Comparison of ENCODE assay signal across 9 cellular contexts in the genomic region with DNA sequence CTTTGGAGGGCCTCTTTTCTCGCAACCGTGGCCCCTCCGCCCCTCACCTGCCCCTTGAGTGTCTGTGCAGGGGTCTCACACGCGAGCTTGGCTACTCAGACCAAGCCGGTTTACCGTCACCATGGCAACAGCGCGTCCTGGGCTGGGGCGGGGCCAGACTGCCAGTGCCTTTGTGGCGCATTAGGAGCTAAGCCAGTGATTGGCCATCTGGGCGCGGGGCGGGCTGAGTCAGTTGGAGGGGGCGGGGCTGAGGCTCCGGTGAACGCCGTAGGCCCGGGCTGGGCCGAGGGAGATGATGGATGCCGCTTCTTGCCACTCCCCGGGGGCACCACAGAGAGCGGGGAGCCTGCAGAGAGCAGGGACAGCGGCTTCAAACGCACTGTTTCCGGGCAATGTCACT. TPM values are rescaled to one million over a fixed set of nuclear protein-coding genes. Genes with fewer than 3 reads are reported as not detected.
DNase-seq lines count a peak whose midpoint lies in the region; ATAC-seq, FAIRE-seq and TF ChIP-seq lines count a peak whose summit lies in the region.
"Had no signal": no experiment of that assay in that cellular context is flagged by ENCODE, and none has a peak within 500 bp of the region (broad histone marks: within the 10 kb centered on the region; RNA-seq: fewer than 3 reads in every experiment).

No MANE protein-coding gene starts in this region.

- H3K79me2 ChIP-seq in HepG2 (ENCODE audit: insufficient read depth, low read length), result no peaks in the 10 kb centered on the region

- in situ Hi-C loops in HepG2 (cut with HindIII; ENCODE audit: extremely low pct_ligation_motif_present, low pct_unique_long_range_greater_than_20kb), result no loop called here

- H3K4me3 ChIP-seq in right lobe of liver (no peak overlapping the region), HepG2 (replicated peaks in 1 of 3; ENCODE audit: insufficient read depth in 1 of 3, low read depth in 2 of 3, low read length in 3 of 3) (no peak overlapping the region), fibroblast of mammary gland (ENCODE audit: control insufficient read depth, low read depth, low read length) (peak overlapping the region; percentile 17)
- H3K4me3 ChIP-seq: BLaER1 treated with 17β-estradiol and CSF1 and Interleukin-3, amounts not matched to agents 10 nM and 100 nM had no signal

- intact Hi-C loops in right lobe of liver (cut with DNase I), result no loop called here
- intact Hi-C loops in HepG2 (cut with micrococcal nuclease; ENCODE audit: unreplicated experiment), result no loop called here

- no peaks in the 10 kb centered on the region for H4K20me1 ChIP-seq in HepG2 (ENCODE audit: insufficient read depth, low read length)
- H4K20me1 ChIP-seq: BLaER1 treated with 17β-estradiol and CSF1 and Interleukin-3, amounts not matched to agents 10 nM and 100 nM had no signal

- no peak overlapping the region for H3K27ac ChIP-seq in right lobe of liver
- no peak overlapping the region for H3K27ac ChIP-seq in HepG2 (ENCODE audit: extremely low read length, insufficient read depth, low read length)
- H3K27ac ChIP-seq: BLaER1 treated with 17β-estradiol and CSF1 and Interleukin-3, amounts not matched to agents 10 nM and 100 nM had no signal

- TF ChIP-seq POLR2A in right lobe of liver (IDR thresholded peaks at IDR 0.05) (no peak), HepG2 (IDR thresholded peaks at IDR 0.05; ENCODE audit: insufficient read depth in 1 of 2, low read depth in 2 of 2, low read length in 2 of 2) (no peak)

- no peak overlapping the region for H3K4me2 ChIP-seq in HepG2 (ENCODE audit: low read depth, low read length)
- H3K4me2 ChIP-seq: BLaER1 treated with 17β-estradiol and CSF1 and Interleukin-3, amounts not matched to agents 10 nM and 100 nM had no signal

- TF ChIP-seq EP300 in HepG2 (IDR thresholded peaks at IDR 0.05; ENCODE audit: low read depth in 2 of 2, low read length in 2 of 2) (no peak), HepG2 (CRISPR knock-in tag; IDR thresholded peaks at IDR 0.05; ENCODE audit: borderline replicate concordance) (no peak)

- WGBS in right lobe of liver (ENCODE audit: insufficient coverage, low coverage, low lambda C conversion rate, missing lambda C conversion rate), result 12% methylated on average over 6 of the region's 26 CpGs
- WGBS in HepG2 (ENCODE audit: low lambda C conversion rate), result 79% methylated on average over 20 of the region's 26 CpGs

- peak; percentile 69 to 78 (median 78) for DNase-seq in right lobe of liver
- no peak for DNase-seq in HepG2 (ENCODE audit: low spot score)
- DNase-seq in NCI-H526 (lab: John Stamatoyannopoulos, UW), result peak; percentile 1 to 42
- DNase-seq in activated gamma-delta T cell (lab: John Stamatoyannopoulos, UW), result peak; percentile 48
- peak; percentile 71 for DNase-seq in fibroblast of mammary gland (ENCODE audit: low read depth)
- peak; percentile 9 for DNase-seq in myocyte (ENCODE audit: low read depth)
- peak; percentile 50 to 67 for DNase-seq in stimulated activated CD8-positive, alpha-beta memory T cell treated with anti-CD3 and anti-CD28 coated beads, Interleukin-2, amount 100 ng/mL, for 1 hour (ENCODE audit: low read depth in 2 of 2)
- no peak for DNase-seq in NCI-H128 (lab: John Stamatoyannopoulos, UW; ENCODE audit: unreplicated experiment)

- H2AFZ ChIP-seq in HepG2 (ENCODE audit: low read length), result no peak overlapping the region

- peak; percentile 73 to 88 (median 80) for ATAC-seq in right lobe of liver
- ATAC-seq in HepG2, result no peak

- no peak overlapping the region for H3K9ac ChIP-seq in HepG2 (ENCODE audit: insufficient read depth, low read depth, low read length)
- H3K9ac ChIP-seq: BLaER1 treated with 17β-estradiol and CSF1 and Interleukin-3, amounts not matched to agents 10 nM and 100 nM had no signal

- no TSS peak for BruUV-seq in HepG2 (replicated peaks; lab: Mats Ljungman, UMichigan)

- TF ChIP-seq RAD21 in HepG2 (CRISPR knock-in tag; IDR thresholded peaks at IDR 0.05), result no peak

- POLR2A ChIA-PET in HepG2 (lab: Yijun Ruan, JAX), result no interaction called here

- no peak for FAIRE-seq in HepG2 (lab: Jason Lieb, UNC)

- H3K27me3 ChIP-seq in right lobe of liver (no peaks in the 10 kb centered on the region), HepG2 (ENCODE audit: control insufficient read depth in 1 of 2, insufficient read depth in 2 of 2, low read length in 2 of 2) (peaks cover 0 to 20% of the 10 kb centered on the region in 2 experiments; a peak in 1 of 5 replicates)
- H3K27me3 ChIP-seq: BLaER1 treated with 17β-estradiol and CSF1 and Interleukin-3, amounts not matched to agents 10 nM and 100 nM had no signal

- H3K36me3 ChIP-seq in right lobe of liver (no peaks in the 10 kb centered on the region), HepG2 (replicated peaks in 1 of 2; ENCODE audit: control insufficient read depth in 1 of 2, insufficient read depth in 2 of 2, low read length in 2 of 2) (no peaks in the 10 kb centered on the region)
- H3K36me3 ChIP-seq: BLaER1 treated with 17β-estradiol and CSF1 and Interleukin-3, amounts not matched to agents 10 nM and 100 nM had no signal

- CTCF ChIA-PET in HepG2 (lab: Yijun Ruan, JAX; ENCODE audit: low intra/inter-chr PET ratio, low total read pairs), result no interaction called here

- no peaks in the 10 kb centered on the region for H3K4me1 ChIP-seq in right lobe of liver
- H3K4me1 ChIP-seq in HepG2 (ENCODE audit: insufficient read depth, low read length), result peaks cover 19% of the 10 kb centered on the region
- H3K4me1 ChIP-seq: BLaER1 treated with 17β-estradiol and CSF1 and Interleukin-3, amounts not matched to agents 10 nM and 100 nM had no signal

- TF ChIP-seq CTCF in right lobe of liver (IDR thresholded peaks at IDR 0.05) (no peak), HepG2 (CRISPR knock-in tag; IDR thresholded peaks at IDR 0.05) (no peak), fibroblast of mammary gland (conservative IDR thresholded peaks at IDR 0.05; ENCODE audit: control insufficient read depth, insufficient read depth, low read depth, low read length) (no peak)

- no peaks in the 10 kb centered on the region for H3K9me3 ChIP-seq in right lobe of liver
- H3K9me3 ChIP-seq in HepG2 (ENCODE audit: low read length), result no peaks in the 10 kb centered on the region

TF ChIP-seq in HepG2, 621 proteins besides CTCF, POLR2A, EP300 and RAD21 (continues in another document):
- no peak for TF ChIP-seq NCOA5 (CRISPR knock-in tag; IDR thresholded peaks at IDR 0.05)
- no peak for TF ChIP-seq ZNF235 (CRISPR knock-in tag; IDR thresholded peaks at IDR 0.05; ENCODE audit: borderline replicate concordance)
- no peak for TF ChIP-seq KDM2A (CRISPR knock-in tag; IDR thresholded peaks at IDR 0.05; ENCODE audit: borderline replicate concordance, low read depth)

RNA-seq across cellular contexts. Expression of gene FXYD4, which starts 48.7 kb away (rescaled TPM):
- total RNA-seq in right lobe of liver (not detected), HepG2 (2016; rRNA removed; fragmentation: Illumina TruSeq; extraction: Trizol) (not detected in 2 replicates), myocyte (1.8 and 6.1 TPM in 2 replicates)
- total RNA-seq in HepG2 (2016; cell fraction: cytosol; rRNA removed; fragmentation: Illumina TruSeq; extraction: Trizol; ENCODE audit: low read depth), result not detected in 2 replicates
- not detected in 2 replicates for total RNA-seq in HepG2 (2016; cell fraction: insoluble cytoplasmic fraction; rRNA removed; fragmentation: Illumina TruSeq; extraction: Trizol)
- total RNA-seq in HepG2 (2016; cell fraction: membrane; rRNA removed; fragmentation: Illumina TruSeq; extraction: Trizol), result not detected in 2 replicates
- total RNA-seq in HepG2 (2016; cell fraction: nucleus; rRNA removed; fragmentation: Illumina TruSeq; extraction: Trizol), result not detected in 2 replicates
- not detected in 2 replicates for polyA plus RNA-seq in HepG2 (2011; rRNA removed)
- not detected in 2 replicates for polyA plus RNA-seq in HepG2 (2011; cell fraction: cytosol; rRNA removed)
- polyA plus RNA-seq in HepG2 (2011; cell fraction: nucleus; rRNA removed), result not detected in 2 replicates
- not detected in 2 replicates for polyA plus RNA-seq in HepG2 (2012)
- not detected in 2 replicates for polyA plus RNA-seq in HepG2 (2016; cell fraction: cytosol; fragmentation: Illumina TruSeq; extraction: Trizol; ENCODE audit: low read depth)
- not detected in 2 replicates for polyA plus RNA-seq in HepG2 (2016; cell fraction: insoluble cytoplasmic fraction; fragmentation: Illumina TruSeq; extraction: Trizol; ENCODE audit: low read depth)
- not detected in 2 replicates for polyA plus RNA-seq in HepG2 (2016; cell fraction: membrane; fragmentation: Illumina TruSeq; extraction: Trizol; ENCODE audit: low read depth)
- not detected in 2 replicates for polyA plus RNA-seq in HepG2 (2016; cell fraction: nucleus; fragmentation: Illumina TruSeq; extraction: Trizol; ENCODE audit: insufficient read depth, low read depth)
- 0.21 TPM in 1 of 2 replicates, not detected in the other for polyA minus RNA-seq in HepG2 (2011; rRNA and poly(A)+ RNA removed; ENCODE audit: low replicate concordance)
- polyA minus RNA-seq in HepG2 (2011; cell fraction: cytosol; rRNA and poly(A)+ RNA removed), result not detected in 2 replicates
- not detected in 2 replicates for polyA minus RNA-seq in HepG2 (2011; cell fraction: nucleus; rRNA and poly(A)+ RNA removed)
- 2.9 TPM for polyA plus RNA-seq in myocyte (2012)

RNA-seq across cellular contexts. Expression of gene RASGEF1A, which starts 55.9 kb away (rescaled TPM):
- under 1 TPM; 0.05 to 0.30 (median 0.12) TPM for total RNA-seq in right lobe of liver
- 0.20 and 0.39 TPM in 2 replicates for total RNA-seq in HepG2 (2016; rRNA removed; fragmentation: Illumina TruSeq; extraction: Trizol)
- 0.61 TPM in 1 of 2 replicates, not detected in the other for total RNA-seq in HepG2 (2016; cell fraction: cytosol; rRNA removed; fragmentation: Illumina TruSeq; extraction: Trizol; ENCODE audit: low read depth)
- total RNA-seq in HepG2 (2016; cell fraction: insoluble cytoplasmic fraction; rRNA removed; fragmentation: Illumina TruSeq; extraction: Trizol), result 0.11 and 0.51 TPM in 2 replicates
- total RNA-seq in HepG2 (2016; cell fraction: membrane; rRNA removed; fragmentation: Illumina TruSeq; extraction: Trizol), result 0.28 and 0.45 TPM in 2 replicates
- 0.31 TPM in 1 of 2 replicates, not detected in the other for total RNA-seq in HepG2 (2016; cell fraction: nucleus; rRNA removed; fragmentation: Illumina TruSeq; extraction: Trizol)
- polyA plus RNA-seq in HepG2 (2011; rRNA removed), result 0.14 and 0.41 TPM in 2 replicates
- 0.23 and 0.33 TPM in 2 replicates for polyA plus RNA-seq in HepG2 (2011; cell fraction: cytosol; rRNA removed)
- polyA plus RNA-seq in HepG2 (2011; cell fraction: nucleus; rRNA removed), result 0.34 and 0.90 TPM in 2 replicates
- 0.04 and 0.09 TPM in 2 replicates for polyA plus RNA-seq in HepG2 (2012)
- 0.08 and 0.25 TPM in 2 replicates for polyA plus RNA-seq in HepG2 (2016; cell fraction: cytosol; fragmentation: Illumina TruSeq; extraction: Trizol; ENCODE audit: low read depth)
- 0.42 and 0.59 TPM in 2 replicates for polyA plus RNA-seq in HepG2 (2016; cell fraction: insoluble cytoplasmic fraction; fragmentation: Illumina TruSeq; extraction: Trizol; ENCODE audit: low read depth)
- polyA plus RNA-seq in HepG2 (2016; cell fraction: membrane; fragmentation: Illumina TruSeq; extraction: Trizol; ENCODE audit: low read depth), result 0.24 and 0.30 TPM in 2 replicates
- polyA plus RNA-seq in HepG2 (2016; cell fraction: nucleus; fragmentation: Illumina TruSeq; extraction: Trizol; ENCODE audit: insufficient read depth, low read depth), result 0.36 and 0.65 TPM in 2 replicates
- 0.10 and 0.72 TPM in 2 replicates for polyA minus RNA-seq in HepG2 (2011; rRNA and poly(A)+ RNA removed; ENCODE audit: low replicate concordance)
- not detected in 2 replicates for polyA minus RNA-seq in HepG2 (2011; cell fraction: cytosol; rRNA and poly(A)+ RNA removed)
- 0.75 TPM in 1 of 2 replicates, not detected in the other for polyA minus RNA-seq in HepG2 (2011; cell fraction: nucleus; rRNA and poly(A)+ RNA removed)
- 2.6 TPM in 1 of 2 replicates, not detected in the other for total RNA-seq in myocyte
- 0.35 TPM for polyA plus RNA-seq in myocyte (2012)

Comparison
In these comparisons a context has a peak if more than half of its experiments do, and no peak if none do; other contexts are left out.
1. DNase-seq: peak in right lobe of liver (3 of 3), NCI-H526 (2 of 2), activated gamma-delta T cell (single experiment), fibroblast of mammary gland (single experiment), myocyte (single experiment) and stimulated activated CD8-positive, alpha-beta memory T cell treated with anti-CD3 and anti-CD28 coated beads, Interleukin-2, amount 100 ng/mL, for 1 hour (2 of 2); none in HepG2 (single experiment) and NCI-H128 (single experiment).